In the genomic region with DNA sequence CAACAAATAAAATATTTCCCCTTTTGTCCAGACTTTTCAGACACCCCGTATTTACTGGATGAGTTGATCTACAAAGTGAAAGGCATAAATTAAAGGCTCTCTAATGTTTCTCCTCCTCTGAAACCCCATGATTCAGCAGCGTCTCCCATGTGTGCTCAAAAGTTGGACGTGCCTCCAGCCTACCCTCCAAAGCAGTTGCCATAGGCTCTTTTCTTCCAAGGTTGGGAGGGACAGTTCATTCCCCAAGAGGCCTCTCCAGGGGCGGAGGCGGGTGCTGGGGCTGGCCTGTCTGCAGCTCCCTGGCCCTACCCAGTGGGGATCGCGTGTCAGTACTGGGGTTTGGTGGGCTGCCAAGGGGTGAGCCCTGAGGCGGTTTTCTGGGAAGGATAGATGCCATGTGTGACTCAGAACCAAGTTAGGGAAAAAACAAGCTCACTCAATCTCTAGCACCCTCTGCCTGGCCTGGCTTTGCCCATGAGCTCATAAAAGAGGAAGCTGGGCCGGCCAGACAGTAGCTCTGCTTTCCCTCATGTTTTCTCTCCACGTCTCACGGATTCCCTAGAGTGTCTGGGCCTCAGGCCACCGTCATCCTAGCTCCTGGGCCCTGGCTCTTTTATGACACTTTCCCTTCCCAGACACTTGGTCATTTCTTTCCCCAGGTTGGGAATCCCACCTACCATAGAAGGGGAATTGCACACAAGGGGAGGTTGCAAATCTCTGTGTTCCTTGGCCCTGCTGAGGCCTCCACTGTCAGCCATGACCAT, we compare ENCODE assay signal across 1 cellular context.
TF ChIP-seq lines count a peak whose summit lies in the region.

No MANE protein-coding gene starts in this region.

TF ChIP-seq in K562, 482 proteins besides CTCF, POLR2A, EP300 and RAD21 (continues in another document):
- TF ChIP-seq, protein P1, sequence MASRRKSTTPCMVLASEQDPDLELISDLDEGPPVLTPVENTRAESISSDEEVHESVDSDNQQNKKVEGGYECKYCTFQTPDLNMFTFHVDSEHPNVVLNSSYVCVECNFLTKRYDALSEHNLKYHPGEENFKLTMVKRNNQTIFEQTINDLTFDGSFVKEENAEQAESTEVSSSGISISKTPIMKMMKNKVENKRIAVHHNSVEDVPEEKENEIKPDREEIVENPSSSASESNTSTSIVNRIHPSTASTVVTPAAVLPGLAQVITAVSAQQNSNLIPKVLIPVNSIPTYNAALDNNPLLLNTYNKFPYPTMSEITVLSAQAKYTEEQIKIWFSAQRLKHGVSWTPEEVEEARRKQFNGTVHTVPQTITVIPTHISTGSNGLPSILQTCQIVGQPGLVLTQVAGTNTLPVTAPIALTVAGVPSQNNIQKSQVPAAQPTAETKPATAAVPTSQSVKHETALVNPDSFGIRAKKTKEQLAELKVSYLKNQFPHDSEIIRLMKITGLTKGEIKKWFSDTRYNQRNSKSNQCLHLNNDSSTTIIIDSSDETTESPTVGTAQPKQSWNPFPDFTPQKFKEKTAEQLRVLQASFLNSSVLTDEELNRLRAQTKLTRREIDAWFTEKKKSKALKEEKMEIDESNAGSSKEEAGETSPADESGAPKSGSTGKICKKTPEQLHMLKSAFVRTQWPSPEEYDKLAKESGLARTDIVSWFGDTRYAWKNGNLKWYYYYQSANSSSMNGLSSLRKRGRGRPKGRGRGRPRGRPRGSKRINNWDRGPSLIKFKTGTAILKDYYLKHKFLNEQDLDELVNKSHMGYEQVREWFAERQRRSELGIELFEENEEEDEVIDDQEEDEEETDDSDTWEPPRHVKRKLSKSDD (conservative IDR thresholded peaks at IDR 0.05; ENCODE audit: low read length): no peak
- TF ChIP-seq EWSR1 (IDR thresholded peaks at IDR 0.05; ENCODE audit: borderline replicate concordance, low read depth, partially characterized antibody): no peak
- TF ChIP-seq MAFG (tag; conservative IDR thresholded peaks at IDR 0.05): no peak
- TF ChIP-seq CBFA2T3 (IDR thresholded peaks at IDR 0.05): no peak
- TF ChIP-seq DDX20 (tag; IDR thresholded peaks at IDR 0.05; ENCODE audit: low read depth): 0 out of 2 replicates have a peak, but pooled peaks have one; percentile 17
- no peak for TF ChIP-seq TAL1 (IDR thresholded peaks at IDR 0.05)
- no peak for TF ChIP-seq KAT8 (IDR thresholded peaks at IDR 0.05; ENCODE audit: low read depth)
- TF ChIP-seq ZNF398 (CRISPR knock-in tag; IDR thresholded peaks at IDR 0.05): no peak
- no peak for TF ChIP-seq HOXB6 (CRISPR knock-in tag; IDR thresholded peaks at IDR 0.05; ENCODE audit: borderline replicate concordance)
- TF ChIP-seq PML (IDR thresholded peaks at IDR 0.05; ENCODE audit: low read length): no peak
- no peak for TF ChIP-seq DIDO1 (tag; IDR thresholded peaks at IDR 0.05; ENCODE audit: low read depth)
- no peak for TF ChIP-seq BCOR (IDR thresholded peaks at IDR 0.05)
- TF ChIP-seq, protein P2, sequence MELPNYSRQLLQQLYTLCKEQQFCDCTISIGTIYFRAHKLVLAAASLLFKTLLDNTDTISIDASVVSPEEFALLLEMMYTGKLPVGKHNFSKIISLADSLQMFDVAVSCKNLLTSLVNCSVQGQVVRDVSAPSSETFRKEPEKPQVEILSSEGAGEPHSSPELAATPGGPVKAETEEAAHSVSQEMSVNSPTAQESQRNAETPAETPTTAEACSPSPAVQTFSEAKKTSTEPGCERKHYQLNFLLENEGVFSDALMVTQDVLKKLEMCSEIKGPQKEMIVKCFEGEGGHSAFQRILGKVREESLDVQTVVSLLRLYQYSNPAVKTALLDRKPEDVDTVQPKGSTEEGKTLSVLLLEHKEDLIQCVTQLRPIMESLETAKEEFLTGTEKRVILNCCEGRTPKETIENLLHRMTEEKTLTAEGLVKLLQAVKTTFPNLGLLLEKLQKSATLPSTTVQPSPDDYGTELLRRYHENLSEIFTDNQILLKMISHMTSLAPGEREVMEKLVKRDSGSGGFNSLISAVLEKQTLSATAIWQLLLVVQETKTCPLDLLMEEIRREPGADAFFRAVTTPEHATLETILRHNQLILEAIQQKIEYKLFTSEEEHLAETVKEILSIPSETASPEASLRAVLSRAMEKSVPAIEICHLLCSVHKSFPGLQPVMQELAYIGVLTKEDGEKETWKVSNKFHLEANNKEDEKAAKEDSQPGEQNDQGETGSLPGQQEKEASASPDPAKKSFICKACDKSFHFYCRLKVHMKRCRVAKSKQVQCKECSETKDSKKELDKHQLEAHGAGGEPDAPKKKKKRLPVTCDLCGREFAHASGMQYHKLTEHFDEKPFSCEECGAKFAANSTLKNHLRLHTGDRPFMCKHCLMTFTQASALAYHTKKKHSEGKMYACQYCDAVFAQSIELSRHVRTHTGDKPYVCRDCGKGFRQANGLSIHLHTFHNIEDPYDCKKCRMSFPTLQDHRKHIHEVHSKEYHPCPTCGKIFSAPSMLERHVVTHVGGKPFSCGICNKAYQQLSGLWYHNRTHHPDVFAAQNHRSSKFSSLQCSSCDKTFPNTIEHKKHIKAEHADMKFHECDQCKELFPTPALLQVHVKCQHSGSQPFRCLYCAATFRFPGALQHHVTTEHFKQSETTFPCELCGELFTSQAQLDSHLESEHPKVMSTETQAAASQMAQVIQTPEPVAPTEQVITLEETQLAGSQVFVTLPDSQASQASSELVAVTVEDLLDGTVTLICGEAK (IDR thresholded peaks at IDR 0.05): no peak
- TF ChIP-seq, protein P2 (CRISPR knock-in tag; IDR thresholded peaks at IDR 0.05): no peak
- no peak for TF ChIP-seq CBX5 (IDR thresholded peaks at IDR 0.05; ENCODE audit: borderline replicate concordance, low read depth)
- no peak for TF ChIP-seq RBM34 (IDR thresholded peaks at IDR 0.05; ENCODE audit: borderline replicate concordance, insufficient read depth, low read length)
- no peak for TF ChIP-seq HSF4 (CRISPR knock-in tag; IDR thresholded peaks at IDR 0.05; ENCODE audit: borderline replicate concordance)
- 0 out of 2 replicates have a peak, but pooled peaks have one; percentile 67 for TF ChIP-seq ZNF197 (CRISPR knock-in tag; IDR thresholded peaks at IDR 0.05; ENCODE audit: low read depth)
- TF ChIP-seq CCAR2 (IDR thresholded peaks at IDR 0.05; ENCODE audit: low read depth, low read length): no peak
- TF ChIP-seq NCOA1 (IDR thresholded peaks at IDR 0.05; ENCODE audit: low read depth): no peak
- no peak for TF ChIP-seq POLR2B (IDR thresholded peaks at IDR 0.05; ENCODE audit: low read depth, partially characterized antibody)
- TF ChIP-seq ZNF764 (CRISPR knock-in tag; IDR thresholded peaks at IDR 0.05; ENCODE audit: low read depth): no peak
- TF ChIP-seq JUN (IDR thresholded peaks at IDR 0.05; ENCODE audit: borderline replicate concordance, low read depth, low read length): no peak
- no peak for TF ChIP-seq JUN (CRISPR knock-in tag; IDR thresholded peaks at IDR 0.05; ENCODE audit: borderline replicate concordance)
- TF ChIP-seq ZFP30 (CRISPR knock-in tag; IDR thresholded peaks at IDR 0.05; ENCODE audit: borderline replicate concordance): no peak
- no peak for TF ChIP-seq PCBP1 (IDR thresholded peaks at IDR 0.05; ENCODE audit: low read depth, low read length, poor library complexity, severe bottlenecking)
- TF ChIP-seq BMI1 (IDR thresholded peaks at IDR 0.05; ENCODE audit: low read length): no peak
- TF ChIP-seq ARID3A (IDR thresholded peaks at IDR 0.05; ENCODE audit: borderline replicate concordance, low read depth, low read length): no peak
- TF ChIP-seq GABPA (tag; conservative IDR thresholded peaks at IDR 0.05; ENCODE audit: low read depth): no peak
- TF ChIP-seq ZC3H8 (IDR thresholded peaks at IDR 0.05): no peak
- TF ChIP-seq, protein P3, sequence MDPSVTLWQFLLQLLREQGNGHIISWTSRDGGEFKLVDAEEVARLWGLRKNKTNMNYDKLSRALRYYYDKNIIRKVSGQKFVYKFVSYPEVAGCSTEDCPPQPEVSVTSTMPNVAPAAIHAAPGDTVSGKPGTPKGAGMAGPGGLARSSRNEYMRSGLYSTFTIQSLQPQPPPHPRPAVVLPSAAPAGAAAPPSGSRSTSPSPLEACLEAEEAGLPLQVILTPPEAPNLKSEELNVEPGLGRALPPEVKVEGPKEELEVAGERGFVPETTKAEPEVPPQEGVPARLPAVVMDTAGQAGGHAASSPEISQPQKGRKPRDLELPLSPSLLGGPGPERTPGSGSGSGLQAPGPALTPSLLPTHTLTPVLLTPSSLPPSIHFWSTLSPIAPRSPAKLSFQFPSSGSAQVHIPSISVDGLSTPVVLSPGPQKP (CRISPR knock-in tag; IDR thresholded peaks at IDR 0.05): no peak
- no peak for TF ChIP-seq PBX2 (CRISPR knock-in tag; IDR thresholded peaks at IDR 0.05; ENCODE audit: low read depth)
- no peak for TF ChIP-seq PBX2 (tag; conservative IDR thresholded peaks at IDR 0.05; ENCODE audit: low read depth)
- no peak for TF ChIP-seq SAFB (IDR thresholded peaks at IDR 0.05; ENCODE audit: borderline replicate concordance, low read depth, low read length)
- TF ChIP-seq ADNP (tag; IDR thresholded peaks at IDR 0.05): no peak
- no peak for TF ChIP-seq SMAD1 (IDR thresholded peaks at IDR 0.05; ENCODE audit: low read depth, low read length, partially characterized antibody)
- TF ChIP-seq ELF1 (tag; IDR thresholded peaks at IDR 0.05): no peak
- no peak for TF ChIP-seq LEF1 (IDR thresholded peaks at IDR 0.05)
- no peak for TF ChIP-seq KLF16 (IDR thresholded peaks at IDR 0.05)
- no peak for TF ChIP-seq ZBTB8A (IDR thresholded peaks at IDR 0.05; ENCODE audit: partially characterized antibody)
- TF ChIP-seq KLF6 (CRISPR knock-in tag; IDR thresholded peaks at IDR 0.05; ENCODE audit: borderline replicate concordance): 0 out of 2 replicates have a peak, but pooled peaks have one; percentile 38
